ENCODE assay signal across 1 cellular context in the genomic region with DNA sequence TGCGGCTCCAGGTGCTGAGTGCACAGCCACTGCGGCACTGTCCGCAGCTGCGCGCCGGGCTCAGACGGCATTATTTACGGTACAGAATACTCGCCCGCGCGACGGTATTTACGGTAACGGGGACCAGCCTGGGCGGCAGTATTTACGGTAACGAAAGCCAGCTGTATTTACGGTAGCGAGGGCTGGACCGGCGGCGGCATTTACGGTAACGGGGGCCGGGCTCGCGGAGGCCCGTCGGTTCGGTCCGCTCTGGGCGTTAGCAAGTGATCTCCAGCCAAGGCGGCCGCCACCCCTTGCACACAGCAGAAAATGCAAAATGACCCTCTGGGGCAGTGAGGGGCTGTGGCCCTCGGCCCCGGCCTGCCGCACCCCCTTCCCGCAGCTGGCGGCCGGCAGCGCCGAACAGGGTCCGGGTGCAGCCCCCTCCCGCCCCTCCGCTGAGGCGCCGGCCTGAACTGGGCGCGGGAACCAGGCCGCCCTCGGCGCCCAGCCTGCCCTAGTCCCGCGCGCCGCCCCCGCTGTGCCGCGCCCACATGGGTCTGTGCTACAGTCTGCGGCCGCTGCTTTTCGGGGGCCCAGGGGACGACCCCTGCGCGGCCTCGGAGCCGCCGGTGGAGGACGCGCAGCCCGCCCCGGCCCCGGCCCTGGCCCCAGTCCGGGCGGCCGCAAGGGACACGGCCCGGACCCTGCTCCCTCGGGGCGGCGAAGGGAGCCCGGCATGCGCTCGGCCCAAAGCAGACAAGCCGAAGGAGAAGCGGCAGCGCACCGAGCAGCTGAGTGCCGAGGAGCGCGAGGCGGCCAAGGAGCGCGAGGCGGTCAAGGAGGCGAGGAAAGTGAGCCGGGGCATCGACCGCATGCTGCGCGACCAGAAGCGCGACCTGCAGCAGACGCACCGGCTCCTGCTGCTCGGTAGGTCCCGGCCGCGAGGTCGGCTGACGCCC.
TF ChIP-seq lines count a peak whose summit lies in the region.

A gene (plus strand): TSS at position 234 of the 941 bp plus-strand sequence. CDS start 300 bp downstream, at position 534.

TF ChIP-seq in HepG2, 621 proteins besides CTCF, POLR2A, EP300 and RAD21 (continued from another document and continues in another):
- TF ChIP-seq, protein P1, sequence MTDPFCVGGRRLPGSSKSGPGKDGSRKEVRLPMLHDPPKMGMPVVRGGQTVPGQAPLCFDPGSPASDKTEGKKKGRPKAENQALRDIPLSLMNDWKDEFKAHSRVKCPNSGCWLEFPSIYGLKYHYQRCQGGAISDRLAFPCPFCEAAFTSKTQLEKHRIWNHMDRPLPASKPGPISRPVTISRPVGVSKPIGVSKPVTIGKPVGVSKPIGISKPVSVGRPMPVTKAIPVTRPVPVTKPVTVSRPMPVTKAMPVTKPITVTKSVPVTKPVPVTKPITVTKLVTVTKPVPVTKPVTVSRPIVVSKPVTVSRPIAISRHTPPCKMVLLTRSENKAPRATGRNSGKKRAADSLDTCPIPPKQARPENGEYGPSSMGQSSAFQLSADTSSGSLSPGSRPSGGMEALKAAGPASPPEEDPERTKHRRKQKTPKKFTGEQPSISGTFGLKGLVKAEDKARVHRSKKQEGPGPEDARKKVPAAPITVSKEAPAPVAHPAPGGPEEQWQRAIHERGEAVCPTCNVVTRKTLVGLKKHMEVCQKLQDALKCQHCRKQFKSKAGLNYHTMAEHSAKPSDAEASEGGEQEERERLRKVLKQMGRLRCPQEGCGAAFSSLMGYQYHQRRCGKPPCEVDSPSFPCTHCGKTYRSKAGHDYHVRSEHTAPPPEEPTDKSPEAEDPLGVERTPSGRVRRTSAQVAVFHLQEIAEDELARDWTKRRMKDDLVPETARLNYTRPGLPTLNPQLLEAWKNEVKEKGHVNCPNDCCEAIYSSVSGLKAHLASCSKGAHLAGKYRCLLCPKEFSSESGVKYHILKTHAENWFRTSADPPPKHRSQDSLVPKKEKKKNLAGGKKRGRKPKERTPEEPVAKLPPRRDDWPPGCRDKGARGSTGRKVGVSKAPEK (CRISPR knock-in tag; IDR thresholded peaks at IDR 0.05; ENCODE audit: borderline replicate concordance): peak; percentile 89; the same call in 1 of the 2 replicates
- TF ChIP-seq ZNF766 (CRISPR knock-in tag; IDR thresholded peaks at IDR 0.05; ENCODE audit: borderline replicate concordance) (peak; percentile 71; the same call in 1 of the 2 replicates), ZNF230 (CRISPR knock-in tag; IDR thresholded peaks at IDR 0.05) (no peak), NFE2L2 (IDR thresholded peaks at IDR 0.05; ENCODE audit: low read length) (no peak), ZNF501 (CRISPR knock-in tag; IDR thresholded peaks at IDR 0.05) (peak; percentile 63; the same call in 1 of the 2 replicates), DPF2 (CRISPR knock-in tag; IDR thresholded peaks at IDR 0.05; ENCODE audit: borderline replicate concordance, low read depth) (no peak), ZNF713 (CRISPR knock-in tag; IDR thresholded peaks at IDR 0.05) (0 out of 2 replicates have a peak, but pooled peaks have one; percentile 13), NRL (CRISPR knock-in tag; IDR thresholded peaks at IDR 0.05; ENCODE audit: borderline replicate concordance) (0 out of 2 replicates have a peak, but pooled peaks have one; percentile 22), FOXA3 (CRISPR knock-in tag; IDR thresholded peaks at IDR 0.05) (peak; percentile 40; the same call in 1 of the 2 replicates), ZNF274 (CRISPR knock-in tag; IDR thresholded peaks at IDR 0.05) (peak; percentile 37; the same call in 1 of the 2 replicates), ZNF350 (CRISPR knock-in tag; IDR thresholded peaks at IDR 0.05; ENCODE audit: borderline replicate concordance, low read depth) (peak; percentile 30; the same call in 1 of the 2 replicates), TEAD2 (CRISPR knock-in tag; IDR thresholded peaks at IDR 0.05) (0 out of 2 replicates have a peak, but pooled peaks have one; percentile 77), ZNF773 (CRISPR knock-in tag; IDR thresholded peaks at IDR 0.05; ENCODE audit: borderline replicate concordance) (peak; percentile 91; the same call in 1 of the 2 replicates), HDAC6 (IDR thresholded peaks at IDR 0.05; ENCODE audit: low read depth, low read length) (no peak), ZNF431 (CRISPR knock-in tag; IDR thresholded peaks at IDR 0.05; ENCODE audit: borderline replicate concordance, low read depth) (0 out of 2 replicates have a peak, but pooled peaks have one; percentile 35), HNRNPH1 (optimal IDR thresholded peaks at IDR 0.05; ENCODE audit: low read depth, low read length) (no peak), SOX13 (IDR thresholded peaks at IDR 0.05) (peak; percentile 33; the same call in 1 of the 2 replicates), SOX13 (CRISPR knock-in tag; conservative IDR thresholded peaks at IDR 0.05 in 1 of 2, IDR thresholded peaks at IDR 0.05 in 1 of 2) (no peak)
- TF ChIP-seq, protein P2, sequence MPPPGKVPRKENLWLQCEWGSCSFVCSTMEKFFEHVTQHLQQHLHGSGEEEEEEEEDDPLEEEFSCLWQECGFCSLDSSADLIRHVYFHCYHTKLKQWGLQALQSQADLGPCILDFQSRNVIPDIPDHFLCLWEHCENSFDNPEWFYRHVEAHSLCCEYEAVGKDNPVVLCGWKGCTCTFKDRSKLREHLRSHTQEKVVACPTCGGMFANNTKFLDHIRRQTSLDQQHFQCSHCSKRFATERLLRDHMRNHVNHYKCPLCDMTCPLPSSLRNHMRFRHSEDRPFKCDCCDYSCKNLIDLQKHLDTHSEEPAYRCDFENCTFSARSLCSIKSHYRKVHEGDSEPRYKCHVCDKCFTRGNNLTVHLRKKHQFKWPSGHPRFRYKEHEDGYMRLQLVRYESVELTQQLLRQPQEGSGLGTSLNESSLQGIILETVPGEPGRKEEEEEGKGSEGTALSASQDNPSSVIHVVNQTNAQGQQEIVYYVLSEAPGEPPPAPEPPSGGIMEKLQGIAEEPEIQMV (CRISPR knock-in tag; IDR thresholded peaks at IDR 0.05; ENCODE audit: low read depth): no peak
- TF ChIP-seq, protein P3, sequence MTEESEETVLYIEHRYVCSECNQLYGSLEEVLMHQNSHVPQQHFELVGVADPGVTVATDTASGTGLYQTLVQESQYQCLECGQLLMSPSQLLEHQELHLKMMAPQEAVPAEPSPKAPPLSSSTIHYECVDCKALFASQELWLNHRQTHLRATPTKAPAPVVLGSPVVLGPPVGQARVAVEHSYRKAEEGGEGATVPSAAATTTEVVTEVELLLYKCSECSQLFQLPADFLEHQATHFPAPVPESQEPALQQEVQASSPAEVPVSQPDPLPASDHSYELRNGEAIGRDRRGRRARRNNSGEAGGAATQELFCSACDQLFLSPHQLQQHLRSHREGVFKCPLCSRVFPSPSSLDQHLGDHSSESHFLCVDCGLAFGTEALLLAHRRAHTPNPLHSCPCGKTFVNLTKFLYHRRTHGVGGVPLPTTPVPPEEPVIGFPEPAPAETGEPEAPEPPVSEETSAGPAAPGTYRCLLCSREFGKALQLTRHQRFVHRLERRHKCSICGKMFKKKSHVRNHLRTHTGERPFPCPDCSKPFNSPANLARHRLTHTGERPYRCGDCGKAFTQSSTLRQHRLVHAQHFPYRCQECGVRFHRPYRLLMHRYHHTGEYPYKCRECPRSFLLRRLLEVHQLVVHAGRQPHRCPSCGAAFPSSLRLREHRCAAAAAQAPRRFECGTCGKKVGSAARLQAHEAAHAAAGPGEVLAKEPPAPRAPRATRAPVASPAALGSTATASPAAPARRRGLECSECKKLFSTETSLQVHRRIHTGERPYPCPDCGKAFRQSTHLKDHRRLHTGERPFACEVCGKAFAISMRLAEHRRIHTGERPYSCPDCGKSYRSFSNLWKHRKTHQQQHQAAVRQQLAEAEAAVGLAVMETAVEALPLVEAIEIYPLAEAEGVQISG (CRISPR knock-in tag; IDR thresholded peaks at IDR 0.05): peak; percentile 53; the same call in 1 of the 2 replicates
- TF ChIP-seq, protein P4, sequence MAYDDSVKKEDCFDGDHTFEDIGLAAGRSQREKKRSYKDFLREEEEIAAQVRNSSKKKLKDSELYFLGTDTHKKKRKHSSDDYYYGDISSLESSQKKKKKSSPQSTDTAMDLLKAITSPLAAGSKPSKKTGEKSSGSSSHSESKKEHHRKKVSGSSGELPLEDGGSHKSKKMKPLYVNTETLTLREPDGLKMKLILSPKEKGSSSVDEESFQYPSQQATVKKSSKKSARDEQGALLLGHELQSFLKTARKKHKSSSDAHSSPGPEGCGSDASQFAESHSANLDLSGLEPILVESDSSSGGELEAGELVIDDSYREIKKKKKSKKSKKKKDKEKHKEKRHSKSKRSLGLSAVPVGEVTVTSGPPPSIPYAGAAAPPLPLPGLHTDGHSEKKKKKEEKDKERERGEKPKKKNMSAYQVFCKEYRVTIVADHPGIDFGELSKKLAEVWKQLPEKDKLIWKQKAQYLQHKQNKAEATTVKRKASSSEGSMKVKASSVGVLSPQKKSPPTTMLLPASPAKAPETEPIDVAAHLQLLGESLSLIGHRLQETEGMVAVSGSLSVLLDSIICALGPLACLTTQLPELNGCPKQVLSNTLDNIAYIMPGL (CRISPR knock-in tag; IDR thresholded peaks at IDR 0.05; ENCODE audit: borderline replicate concordance in 1 of 2, low read depth in 1 of 2): peak in 1 of 2 experiments; percentile 45; a peak in 1 of 4 replicates
- TF ChIP-seq, protein P5, sequence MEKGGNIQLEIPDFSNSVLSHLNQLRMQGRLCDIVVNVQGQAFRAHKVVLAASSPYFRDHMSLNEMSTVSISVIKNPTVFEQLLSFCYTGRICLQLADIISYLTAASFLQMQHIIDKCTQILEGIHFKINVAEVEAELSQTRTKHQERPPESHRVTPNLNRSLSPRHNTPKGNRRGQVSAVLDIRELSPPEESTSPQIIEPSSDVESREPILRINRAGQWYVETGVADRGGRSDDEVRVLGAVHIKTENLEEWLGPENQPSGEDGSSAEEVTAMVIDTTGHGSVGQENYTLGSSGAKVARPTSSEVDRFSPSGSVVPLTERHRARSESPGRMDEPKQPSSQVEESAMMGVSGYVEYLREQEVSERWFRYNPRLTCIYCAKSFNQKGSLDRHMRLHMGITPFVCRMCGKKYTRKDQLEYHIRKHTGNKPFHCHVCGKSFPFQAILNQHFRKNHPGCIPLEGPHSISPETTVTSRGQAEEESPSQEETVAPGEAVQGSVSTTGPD (CRISPR knock-in tag; IDR thresholded peaks at IDR 0.05): no peak
- TF ChIP-seq, protein P6, sequence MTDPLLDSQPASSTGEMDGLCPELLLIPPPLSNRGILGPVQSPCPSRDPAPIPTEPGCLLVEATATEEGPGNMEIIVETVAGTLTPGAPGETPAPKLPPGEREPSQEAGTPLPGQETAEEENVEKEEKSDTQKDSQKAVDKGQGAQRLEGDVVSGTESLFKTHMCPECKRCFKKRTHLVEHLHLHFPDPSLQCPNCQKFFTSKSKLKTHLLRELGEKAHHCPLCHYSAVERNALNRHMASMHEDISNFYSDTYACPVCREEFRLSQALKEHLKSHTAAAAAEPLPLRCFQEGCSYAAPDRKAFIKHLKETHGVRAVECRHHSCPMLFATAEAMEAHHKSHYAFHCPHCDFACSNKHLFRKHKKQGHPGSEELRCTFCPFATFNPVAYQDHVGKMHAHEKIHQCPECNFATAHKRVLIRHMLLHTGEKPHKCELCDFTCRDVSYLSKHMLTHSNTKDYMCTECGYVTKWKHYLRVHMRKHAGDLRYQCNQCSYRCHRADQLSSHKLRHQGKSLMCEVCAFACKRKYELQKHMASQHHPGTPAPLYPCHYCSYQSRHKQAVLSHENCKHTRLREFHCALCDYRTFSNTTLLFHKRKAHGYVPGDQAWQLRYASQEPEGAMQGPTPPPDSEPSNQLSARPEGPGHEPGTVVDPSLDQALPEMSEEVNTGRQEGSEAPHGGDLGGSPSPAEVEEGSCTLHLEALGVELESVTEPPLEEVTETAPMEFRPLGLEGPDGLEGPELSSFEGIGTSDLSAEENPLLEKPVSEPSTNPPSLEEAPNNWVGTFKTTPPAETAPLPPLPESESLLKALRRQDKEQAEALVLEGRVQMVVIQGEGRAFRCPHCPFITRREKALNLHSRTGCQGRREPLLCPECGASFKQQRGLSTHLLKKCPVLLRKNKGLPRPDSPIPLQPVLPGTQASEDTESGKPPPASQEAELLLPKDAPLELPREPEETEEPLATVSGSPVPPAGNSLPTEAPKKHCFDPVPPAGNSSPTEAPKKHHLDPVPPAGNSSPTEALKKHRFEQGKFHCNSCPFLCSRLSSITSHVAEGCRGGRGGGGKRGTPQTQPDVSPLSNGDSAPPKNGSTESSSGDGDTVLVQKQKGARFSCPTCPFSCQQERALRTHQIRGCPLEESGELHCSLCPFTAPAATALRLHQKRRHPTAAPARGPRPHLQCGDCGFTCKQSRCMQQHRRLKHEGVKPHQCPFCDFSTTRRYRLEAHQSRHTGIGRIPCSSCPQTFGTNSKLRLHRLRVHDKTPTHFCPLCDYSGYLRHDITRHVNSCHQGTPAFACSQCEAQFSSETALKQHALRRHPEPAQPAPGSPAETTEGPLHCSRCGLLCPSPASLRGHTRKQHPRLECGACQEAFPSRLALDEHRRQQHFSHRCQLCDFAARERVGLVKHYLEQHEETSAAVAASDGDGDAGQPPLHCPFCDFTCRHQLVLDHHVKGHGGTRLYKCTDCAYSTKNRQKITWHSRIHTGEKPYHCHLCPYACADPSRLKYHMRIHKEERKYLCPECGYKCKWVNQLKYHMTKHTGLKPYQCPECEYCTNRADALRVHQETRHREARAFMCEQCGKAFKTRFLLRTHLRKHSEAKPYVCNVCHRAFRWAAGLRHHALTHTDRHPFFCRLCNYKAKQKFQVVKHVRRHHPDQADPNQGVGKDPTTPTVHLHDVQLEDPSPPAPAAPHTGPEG (CRISPR knock-in tag; IDR thresholded peaks at IDR 0.05): 0 out of 2 replicates have a peak, but pooled peaks have one; percentile 62
- TF ChIP-seq, protein P7, sequence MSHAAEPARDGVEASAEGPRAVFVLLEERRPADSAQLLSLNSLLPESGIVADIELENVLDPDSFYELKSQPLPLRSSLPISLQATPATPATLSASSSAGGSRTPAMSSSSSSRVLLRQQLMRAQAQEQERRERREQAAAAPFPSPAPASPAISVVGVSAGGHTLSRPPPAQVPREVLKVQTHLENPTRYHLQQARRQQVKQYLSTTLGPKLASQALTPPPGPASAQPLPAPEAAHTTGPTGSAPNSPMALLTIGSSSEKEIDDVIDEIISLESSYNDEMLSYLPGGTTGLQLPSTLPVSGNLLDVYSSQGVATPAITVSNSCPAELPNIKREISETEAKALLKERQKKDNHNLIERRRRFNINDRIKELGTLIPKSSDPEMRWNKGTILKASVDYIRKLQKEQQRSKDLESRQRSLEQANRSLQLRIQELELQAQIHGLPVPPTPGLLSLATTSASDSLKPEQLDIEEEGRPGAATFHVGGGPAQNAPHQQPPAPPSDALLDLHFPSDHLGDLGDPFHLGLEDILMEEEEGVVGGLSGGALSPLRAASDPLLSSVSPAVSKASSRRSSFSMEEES (CRISPR knock-in tag; IDR thresholded peaks at IDR 0.05): no peak
- TF ChIP-seq, protein P8, sequence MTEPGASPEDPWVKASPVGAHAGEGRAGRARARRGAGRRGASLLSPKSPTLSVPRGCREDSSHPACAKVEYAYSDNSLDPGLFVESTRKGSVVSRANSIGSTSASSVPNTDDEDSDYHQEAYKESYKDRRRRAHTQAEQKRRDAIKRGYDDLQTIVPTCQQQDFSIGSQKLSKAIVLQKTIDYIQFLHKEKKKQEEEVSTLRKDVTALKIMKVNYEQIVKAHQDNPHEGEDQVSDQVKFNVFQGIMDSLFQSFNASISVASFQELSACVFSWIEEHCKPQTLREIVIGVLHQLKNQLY (CRISPR knock-in tag; IDR thresholded peaks at IDR 0.05): no peak
- TF ChIP-seq, protein P9, sequence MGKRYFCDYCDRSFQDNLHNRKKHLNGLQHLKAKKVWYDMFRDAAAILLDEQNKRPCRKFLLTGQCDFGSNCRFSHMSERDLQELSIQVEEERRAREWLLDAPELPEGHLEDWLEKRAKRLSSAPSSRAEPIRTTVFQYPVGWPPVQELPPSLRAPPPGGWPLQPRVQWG (CRISPR knock-in tag; IDR thresholded peaks at IDR 0.05; ENCODE audit: borderline replicate concordance, low read depth): no peak
